ENCODE assay signal across 8 cellular contexts in the genomic region with DNA sequence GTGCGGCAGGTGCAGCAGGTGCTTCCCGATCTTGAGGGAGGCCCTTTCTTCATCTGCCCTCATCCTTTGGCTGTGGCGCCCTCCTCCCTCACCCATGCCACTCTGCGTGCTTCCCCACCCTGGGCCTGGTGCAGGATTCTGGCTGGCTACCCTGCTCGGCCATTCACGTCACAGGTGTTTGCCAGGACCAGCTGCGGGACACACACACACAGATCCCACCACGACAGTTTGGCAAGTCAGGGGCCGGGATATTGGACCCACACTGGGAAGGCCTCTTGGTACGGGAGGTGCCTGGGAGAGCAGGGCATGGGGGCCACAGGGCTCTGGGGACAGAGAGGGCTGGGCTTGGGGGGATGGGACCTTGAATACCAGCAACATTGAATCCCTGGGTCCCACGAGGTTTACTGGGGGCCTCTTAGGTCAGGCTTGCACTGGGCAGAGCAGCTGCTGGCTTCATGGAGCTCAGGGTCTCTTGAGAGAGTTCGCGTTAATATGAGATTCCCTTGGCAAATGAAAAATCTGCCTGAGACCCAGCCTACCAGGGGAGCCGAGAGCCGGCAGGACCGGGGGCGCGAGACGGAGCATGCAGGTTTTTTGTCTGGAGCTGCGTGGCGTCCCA. TPM values are rescaled to one million over a fixed set of nuclear protein-coding genes. Genes with fewer than 3 reads are reported as not detected.
A peak's percentile ranks its signal among the peaks of the same experiment; 100 is the strongest.
DNase-seq lines count a peak whose midpoint lies in the region; ATAC-seq and TF ChIP-seq lines count a peak whose summit lies in the region.

No MANE protein-coding gene starts in this region.

- H4K20me1 ChIP-seq in KMS-11 (ENCODE audit: insufficient read depth), result no peaks in the 10 kb centered on the region

- H3K27ac Mint-ChIP-seq in stimulated activated naive B cell treated with anti-CD40 and anti-IgM and Interleukin-4, amounts not matched to agents 10 μg/mL and 1 μg/mL and 100 μg/mL, for 72 hours, result peak overlapping the region; percentile 94

- H3K4me3 Mint-ChIP-seq in stimulated activated naive B cell treated with anti-CD40 and anti-IgM and Interleukin-4, amounts not matched to agents 10 μg/mL and 1 μg/mL and 100 μg/mL, for 72 hours, result peak overlapping the region; percentile 74

- H3K4me1 ChIP-seq in KMS-11 (ENCODE audit: low read depth, poor library complexity, severe bottlenecking), result peaks cover 49% of the 10 kb centered on the region

- H3K36me3 ChIP-seq in KMS-11 (ENCODE audit: insufficient read depth), result no peaks in the 10 kb centered on the region

- peak; percentile 37 for DNase-seq in NCI-H748 (lab: John Stamatoyannopoulos, UW; ENCODE audit: unreplicated experiment)
- DNase-seq in NCI-H748 treated with DMSO at 0.1 percent for 48 hours (lab: John Stamatoyannopoulos, UW), result no peak
- no peak for DNase-seq in stimulated activated naive B cell treated with anti-CD40 and anti-IgM and Interleukin-4, amounts not matched to agents 10 μg/mL and 1 μg/mL and 100 μg/mL, for 72 hours
- no peak for DNase-seq in anterior cingulate cortex (lab: John Stamatoyannopoulos, UW)
- no peak for DNase-seq in stimulated activated naive CD4-positive, alpha-beta T cell treated with Interleukin-2 at 50 U/mL for 16 hours (lab: John Stamatoyannopoulos, UW)
- DNase-seq in iPS-NIHi11 (ENCODE audit: low spot score), result no peak

- peaks cover 30% of the 10 kb centered on the region for H3K79me2 ChIP-seq in KMS-11 (ENCODE audit: insufficient read depth, low read depth)

- H3K4me3 ChIP-seq in KMS-11 (IDR thresholded peaks at IDR 0.05; ENCODE audit: insufficient read depth, low read depth, low read length), result no peak overlapping the region

- H3K27ac ChIP-seq in KMS-11, result peak overlapping the region; percentile 68

- H3K9ac ChIP-seq in KMS-11, result peak overlapping the region; percentile 37; the same call in 1 of the 2 replicates

- H3K36me3 Mint-ChIP-seq in stimulated activated naive B cell treated with anti-CD40 and anti-IgM and Interleukin-4, amounts not matched to agents 10 μg/mL and 1 μg/mL and 100 μg/mL, for 72 hours, result peaks cover 30 to 56% of the 10 kb centered on the region in 2 donors

- H3K27me3 ChIP-seq in KMS-11 (ENCODE audit: insufficient read depth, low read depth), result no peaks in the 10 kb centered on the region

- H3K4me2 ChIP-seq in KMS-11, result peak overlapping the region; percentile 70

- peak overlapping the region; percentile 47; the same call in 1 of the 2 replicates for H2AFZ ChIP-seq in KMS-11 (ENCODE audit: low read depth)

- peaks cover 78 to 100% of the 10 kb centered on the region in 2 donors for H3K4me1 Mint-ChIP-seq in stimulated activated naive B cell treated with anti-CD40 and anti-IgM and Interleukin-4, amounts not matched to agents 10 μg/mL and 1 μg/mL and 100 μg/mL, for 72 hours

- ATAC-seq in esophagus mucosa, result peak; percentile 31
- no peak for ATAC-seq in stimulated activated naive B cell treated with anti-CD40 and anti-IgM and Interleukin-4, amounts not matched to agents 10 μg/mL and 1 μg/mL and 100 μg/mL, for 72 hours (replicated peaks)

- H3K9me3 Mint-ChIP-seq in stimulated activated naive B cell treated with anti-CD40 and anti-IgM and Interleukin-4, amounts not matched to agents 10 μg/mL and 1 μg/mL and 100 μg/mL, for 72 hours, result peaks cover 2 to 6% of the 10 kb centered on the region in 2 donors

- no peaks in the 10 kb centered on the region for H3K27me3 Mint-ChIP-seq in stimulated activated naive B cell treated with anti-CD40 and anti-IgM and Interleukin-4, amounts not matched to agents 10 μg/mL and 1 μg/mL and 100 μg/mL, for 72 hours

- no peak for TF ChIP-seq CTCF in KMS-11 (conservative IDR thresholded peaks at IDR 0.05; ENCODE audit: low read depth, low read length)

RNA-seq across cellular contexts. Expression of a gene that starts 15.1 kb away (rescaled TPM):
- total RNA-seq in esophagus mucosa, result 26.8 TPM
